In the genomic region with DNA sequence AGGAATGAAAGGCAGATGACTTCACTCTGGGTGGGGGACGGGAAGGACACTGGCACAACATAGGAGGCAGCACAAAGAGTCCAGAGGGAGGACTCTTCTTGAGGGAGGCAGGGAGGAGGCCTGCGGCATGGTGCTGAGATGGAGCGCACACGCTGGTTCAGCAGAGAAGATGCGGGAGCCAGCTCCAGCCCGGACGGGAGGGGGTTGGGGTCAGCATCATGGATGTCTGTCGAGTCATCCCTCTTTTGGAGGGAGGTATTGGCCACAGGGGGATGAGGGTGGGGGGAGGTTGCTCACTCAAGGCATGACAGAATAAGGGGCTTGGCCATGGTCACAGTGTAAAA, we compare ENCODE assay signal across 18 cellular contexts. TPM values are rescaled to one million over a fixed set of nuclear protein-coding genes. Genes with fewer than 3 reads are reported as not detected.
DNase-seq lines count a peak whose midpoint lies in the region; ATAC-seq and TF ChIP-seq lines count a peak whose summit lies in the region.
"Had no signal": no experiment of that assay in that cellular context is flagged by ENCODE, and none has a peak within 500 bp of the region (broad histone marks: within the 10 kb centered on the region; RNA-seq: fewer than 3 reads in every experiment).

No MANE protein-coding gene starts in this region.

- H4K91ac ChIP-seq in neuronal stem cell (ENCODE audit: low read depth, low read length, poor library complexity), result no peak overlapping the region

- H3K9ac ChIP-seq in BLaER1, result peak overlapping the region; percentile 28; the same call in 1 of the 2 replicates
- no peak overlapping the region for H3K9ac ChIP-seq in neuronal stem cell (ENCODE audit: low read depth, low read length, poor library complexity)

- H3K27me3 ChIP-seq in BLaER1, result no peaks in the 10 kb centered on the region
- H3K27me3 ChIP-seq in neuronal stem cell (ENCODE audit: control insufficient read depth in 3 of 3, insufficient read depth in 3 of 3, low read depth in 1 of 3, low read length in 3 of 3), result no peaks in the 10 kb centered on the region

- H3K4me3 Mint-ChIP-seq in glutamatergic neuron (ENCODE audit: unreplicated experiment), result no peak overlapping the region
- H3K4me3 Mint-ChIP-seq: CD4-positive, alpha-beta memory T cell; H9 had no signal

- no CpG with 5 or more reads among the region's 8 CpGs for WGBS in neuronal stem cell (ENCODE audit: extremely low coverage in 2 of 2, insufficient read length in 2 of 2, insufficient replicate concordance in 1 of 2), 2 donors

- H3K4me1 ChIP-seq in BLaER1 (peaks cover 53% of the 10 kb centered on the region), neuronal stem cell (ENCODE audit: control insufficient read depth in 2 of 2, insufficient read depth in 1 of 2, low read depth in 1 of 2, low read length in 2 of 2) (no peaks in the 10 kb centered on the region)

- no peak overlapping the region for H3K4me3 ChIP-seq in BLaER1
- no peak overlapping the region for H3K4me3 ChIP-seq in neuronal stem cell (ENCODE audit: low read length in 2 of 2)

- no peak overlapping the region for H2BK15ac ChIP-seq in neuronal stem cell (ENCODE audit: low read length)

- no peak overlapping the region for H2BK120ac ChIP-seq in neuronal stem cell (ENCODE audit: low read depth, low read length)

- DNase-seq in RWPE1 (ENCODE audit: low spot score) (no peak), glutamatergic neuron (no peak), neuronal stem cell (ENCODE audit: low spot score) (no peak), T-helper 9 cell (no peak), C1 segment of cervical spinal cord (lab: John Stamatoyannopoulos, UW) (no peak)
- DNase-seq: AML-193; Calu3; CD4-positive, alpha-beta memory T cell; DMS53; H9; NCI-H1048; NCI-H1436 treated with DMSO at 0.1 percent for 48 hours; NCI-H2029 treated with DMSO at 0.1 percent for 48 hours; NCI-H446 treated with DMSO at 0.1 percent for 48 hours; NK-92 treated with Interleukin-12 subunit alpha and Interleukin-12 subunit beta, amount 100 ng/mL, for 24 hours; SHP77 treated with DMSO at 0.1 percent for 48 hours had no signal

- no peak for ATAC-seq in HG02763 (IDR thresholded peaks at IDR 0.05; ENCODE audit: unreplicated experiment)

- H3K4me2 ChIP-seq in BLaER1, result peak overlapping the region; percentile 63
- H3K4me2 ChIP-seq in neuronal stem cell (ENCODE audit: insufficient read depth, low read length, poor library complexity, severe bottlenecking), result no peak overlapping the region

- no peak overlapping the region for H2BK5ac ChIP-seq in neuronal stem cell (ENCODE audit: low read length)

- no peak overlapping the region for H2BK12ac ChIP-seq in neuronal stem cell (ENCODE audit: low read length)

- no peak overlapping the region for H3K18ac ChIP-seq in neuronal stem cell (ENCODE audit: low read length)

- peaks cover 4% of the 10 kb centered on the region for H3K4me1 Mint-ChIP-seq in glutamatergic neuron (ENCODE audit: low read depth, unreplicated experiment)
- H3K4me1 Mint-ChIP-seq: H9 had no signal

- no peak overlapping the region for H2AK5ac ChIP-seq in neuronal stem cell (ENCODE audit: low read depth, low read length)

- TF ChIP-seq CTCF in RWPE1 (conservative IDR thresholded peaks at IDR 0.05; ENCODE audit: low read depth) (no peak), glutamatergic neuron (IDR thresholded peaks at IDR 0.05; ENCODE audit: partially characterized antibody, unreplicated experiment) (no peak)

- H3K27ac Mint-ChIP-seq in glutamatergic neuron (ENCODE audit: unreplicated experiment), result peak overlapping the region; percentile 63

- H3K4ac ChIP-seq in neuronal stem cell (ENCODE audit: low read length), result peak overlapping the region; percentile 17

- H3K14ac ChIP-seq in neuronal stem cell (ENCODE audit: low read length), result no peak overlapping the region

- peaks cover 2% of the 10 kb centered on the region for H3K27me3 Mint-ChIP-seq in glutamatergic neuron (ENCODE audit: unreplicated experiment)
- H3K27me3 Mint-ChIP-seq: CD4-positive, alpha-beta memory T cell had no signal

- peaks cover 81% of the 10 kb centered on the region for H3K36me3 ChIP-seq in BLaER1
- peaks cover 42 to 90% of the 10 kb centered on the region in 2 donors for H3K36me3 ChIP-seq in neuronal stem cell (replicated peaks in 1 of 2; ENCODE audit: control insufficient read depth in 2 of 2, insufficient read depth in 2 of 2, low read length in 2 of 2)

- CTCF ChIA-PET in RWPE1 (lab: Yijun Ruan, JAX), result interaction anchor here (1.7 to 1.9 kb wide), 2 partner anchors 10 to 67 kb away, joined by 4 to 9 read pairs; no protein-coding TSS in a partner anchor

- POLR2A ChIA-PET in RWPE1 (lab: Yijun Ruan, JAX; ENCODE audit: low non-redundant PET), result no interaction called here

- H3K9me3 ChIP-seq in BLaER1 (no peaks in the 10 kb centered on the region), neuronal stem cell (replicated peaks in 1 of 2; ENCODE audit: control insufficient read depth in 2 of 2, insufficient read depth in 1 of 2, low read depth in 1 of 2, low read length in 2 of 2) (no peaks in the 10 kb centered on the region)

- no peak overlapping the region for H2AFZ ChIP-seq in neuronal stem cell (ENCODE audit: low read length)

- peaks cover 59% of the 10 kb centered on the region for H4K20me1 ChIP-seq in BLaER1

- peaks cover 3% of the 10 kb centered on the region for H3K36me3 Mint-ChIP-seq in glutamatergic neuron (ENCODE audit: unreplicated experiment)

- peak overlapping the region; percentile 10 for H3K23ac ChIP-seq in neuronal stem cell (ENCODE audit: low read depth, low read length, poor library complexity)

- H4K8ac ChIP-seq in neuronal stem cell (ENCODE audit: low read depth, low read length), result no peak overlapping the region

- no peaks in the 10 kb centered on the region for H3K79me1 ChIP-seq in neuronal stem cell (ENCODE audit: low read depth, low read length)

- H3K27ac ChIP-seq in BLaER1 (no peak overlapping the region), RWPE1 (peak overlapping the region; percentile 36), neuronal stem cell (replicated peaks; ENCODE audit: low read length) (no peak overlapping the region)

- H3K9me3 Mint-ChIP-seq in glutamatergic neuron (ENCODE audit: unreplicated experiment), result peaks cover 4% of the 10 kb centered on the region
- H3K9me3 Mint-ChIP-seq: CD4-positive, alpha-beta memory T cell; H9 had no signal

RNA-seq across cellular contexts. Expression of a gene that starts 19.3 kb away (rescaled TPM):
- total RNA-seq in glutamatergic neuron (ENCODE audit: unreplicated experiment), result 39.9 TPM
- 46.9 TPM for polyA plus RNA-seq in neuronal stem cell (2013, experiment 1 of 2)
- 45.0 TPM for polyA plus RNA-seq in neuronal stem cell (2013, experiment 2 of 2)

RNA-seq across cellular contexts. Expression of a gene that starts 29.0 kb away (rescaled TPM):
- total RNA-seq in glutamatergic neuron (ENCODE audit: unreplicated experiment), result 96.5 TPM
- polyA plus RNA-seq in neuronal stem cell (2013, experiment 1 of 2), result 99.1 TPM
- 95.0 TPM for polyA plus RNA-seq in neuronal stem cell (2013, experiment 2 of 2)
